ENCODE assay signal across 8 cellular contexts in the genomic region with DNA sequence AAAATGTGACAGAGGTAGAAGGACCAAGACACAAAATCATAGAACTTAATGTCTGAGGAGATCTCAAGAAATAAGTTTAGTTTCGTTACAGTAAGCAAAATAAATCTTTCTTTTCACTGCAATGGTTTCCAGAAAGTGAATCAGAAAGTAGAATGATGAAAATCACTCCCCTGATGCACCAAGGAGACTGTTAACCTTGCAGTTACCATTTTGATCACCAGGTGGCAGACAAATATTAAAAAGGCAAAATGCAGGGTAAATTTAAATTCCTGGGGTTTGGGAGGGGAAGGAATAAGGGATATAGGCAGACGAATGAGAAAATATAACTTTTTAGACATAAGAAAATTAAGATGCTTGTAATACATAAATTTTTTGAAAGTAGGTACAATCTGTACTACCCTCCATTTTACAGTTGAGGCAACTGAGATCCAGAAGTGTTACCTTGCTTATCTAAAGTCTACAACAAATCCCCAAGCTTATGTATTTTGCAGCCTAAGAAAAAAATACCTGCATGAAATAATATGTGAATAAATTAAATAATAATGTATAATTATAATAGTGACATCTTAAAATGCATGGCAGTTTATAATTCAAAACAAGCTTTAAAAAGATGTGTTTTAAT.
DNase-seq lines count a peak whose midpoint lies in the region; ATAC-seq and TF ChIP-seq lines count a peak whose summit lies in the region.

No MANE protein-coding gene starts in this region.

- H3K4me1 ChIP-seq in ovary (ENCODE audit: insufficient read depth), result no peaks in the 10 kb centered on the region

- H3K9me3 ChIP-seq in ovary, result no peaks in the 10 kb centered on the region

- WGBS in ovary, 3 donors, result 76 to 78% (median 76%) methylated on average over 2 of the region's 2 CpGs

- H3K4me3 ChIP-seq in epithelial cell of proximal tubule (ENCODE audit: low read depth, low read length), result no peak overlapping the region
- no peak overlapping the region for H3K4me3 ChIP-seq in ovary

- H3K36me3 ChIP-seq in ovary, result no peaks in the 10 kb centered on the region

- no peaks in the 10 kb centered on the region for H3K27me3 ChIP-seq in ovary

- TF ChIP-seq EP300 in ovary (IDR thresholded peaks at IDR 0.05), result no peak

- peak; percentile 77 for TF ChIP-seq CTCF in epithelial cell of proximal tubule (conservative IDR thresholded peaks at IDR 0.05; ENCODE audit: low read depth, low read length)
- TF ChIP-seq CTCF in ovary (IDR thresholded peaks at IDR 0.05), result peak in 2 of 3 donors; percentile 23 to 31

- no peaks in the 10 kb centered on the region for H3K27me3 Mint-ChIP-seq in activated T-cell treated with anti-CD3 and anti-CD28 coated beads, Interleukin-2, amount 50 U/mL, for 24 hours
- H3K27me3 Mint-ChIP-seq in stimulated activated memory B cell treated with anti-CD40 and anti-IgM and Interleukin-4, amounts not matched to agents 10 μg/mL and 1 μg/mL and 100 μg/mL, for 72 hours, result no peaks in the 10 kb centered on the region

- DNase-seq in activated T-cell treated with anti-CD3 and anti-CD28 coated beads for 24 hours (ENCODE audit: low read depth), result peak; percentile 19
- no peak for DNase-seq in activated T-cell treated with anti-CD3 and anti-CD28 coated beads, Interleukin-2, amount 50 U/mL, for 24 hours
- DNase-seq in RPMI8226, result peak; percentile 62
- no peak for DNase-seq in epithelial cell of proximal tubule (ENCODE audit: low read depth)
- DNase-seq in ovary, result no peak

- intact Hi-C loops in ovary (cut with DNase I), result loop anchor here in 1 of 4 donors (10.0 kb wide), 1 partner anchor 944 kb away; no protein-coding TSS in a partner anchor

- H3K36me3 Mint-ChIP-seq in activated T-cell treated with anti-CD3 and anti-CD28 coated beads, Interleukin-2, amount 50 U/mL, for 24 hours (ENCODE audit: low read depth), result no peaks in the 10 kb centered on the region
- peaks cover 6% of the 10 kb centered on the region for H3K36me3 Mint-ChIP-seq in stimulated activated memory B cell treated with anti-CD40 and anti-IgM and Interleukin-4, amounts not matched to agents 10 μg/mL and 1 μg/mL and 100 μg/mL, for 72 hours

- no peak for TF ChIP-seq POLR2A in ovary (IDR thresholded peaks at IDR 0.05)

- no peaks in the 10 kb centered on the region for H3K9me3 Mint-ChIP-seq in activated T-cell treated with anti-CD3 and anti-CD28 coated beads, Interleukin-2, amount 50 U/mL, for 24 hours
- H3K9me3 Mint-ChIP-seq in stimulated activated memory B cell treated with anti-CD40 and anti-IgM and Interleukin-4, amounts not matched to agents 10 μg/mL and 1 μg/mL and 100 μg/mL, for 72 hours, result no peaks in the 10 kb centered on the region

- no peak overlapping the region for H3K27ac ChIP-seq in ovary

- H3K4me1 Mint-ChIP-seq in activated T-cell treated with anti-CD3 and anti-CD28 coated beads, Interleukin-2, amount 50 U/mL, for 24 hours (ENCODE audit: low read depth), result peaks cover 5% of the 10 kb centered on the region
- no peaks in the 10 kb centered on the region for H3K4me1 Mint-ChIP-seq in stimulated activated memory B cell treated with anti-CD40 and anti-IgM and Interleukin-4, amounts not matched to agents 10 μg/mL and 1 μg/mL and 100 μg/mL, for 72 hours

- no peak overlapping the region for H3K4me3 Mint-ChIP-seq in activated T-cell treated with anti-CD3 and anti-CD28 coated beads, Interleukin-2, amount 50 U/mL, for 24 hours
- no peak overlapping the region for H3K4me3 Mint-ChIP-seq in stimulated activated memory B cell treated with anti-CD40 and anti-IgM and Interleukin-4, amounts not matched to agents 10 μg/mL and 1 μg/mL and 100 μg/mL, for 72 hours

- ATAC-seq in GM19455 (IDR thresholded peaks at IDR 0.05; ENCODE audit: unreplicated experiment) (peak; percentile 81), HG03520 (IDR thresholded peaks at IDR 0.05; ENCODE audit: unreplicated experiment) (peak; percentile 55)
- no peak for ATAC-seq in stimulated activated memory B cell treated with anti-CD40 and anti-IgM and Interleukin-4, amounts not matched to agents 10 μg/mL and 1 μg/mL and 100 μg/mL, for 72 hours

- no peak overlapping the region for H3K27ac Mint-ChIP-seq in activated T-cell treated with anti-CD3 and anti-CD28 coated beads, Interleukin-2, amount 50 U/mL, for 24 hours
- no peak overlapping the region for H3K27ac Mint-ChIP-seq in stimulated activated memory B cell treated with anti-CD40 and anti-IgM and Interleukin-4, amounts not matched to agents 10 μg/mL and 1 μg/mL and 100 μg/mL, for 72 hours

Comparison
In these comparisons a context has a peak if more than half of its experiments do, and no peak if none do; other contexts are left out.
1. DNase-seq: peak in activated T-cell treated with anti-CD3 and anti-CD28 coated beads for 24 hours (single experiment) and RPMI8226 (single experiment); none in activated T-cell treated with anti-CD3 and anti-CD28 coated beads, Interleukin-2, amount 50 U/mL, for 24 hours (single experiment), epithelial cell of proximal tubule (single experiment) and ovary (0 of 5).